In the genomic region with DNA sequence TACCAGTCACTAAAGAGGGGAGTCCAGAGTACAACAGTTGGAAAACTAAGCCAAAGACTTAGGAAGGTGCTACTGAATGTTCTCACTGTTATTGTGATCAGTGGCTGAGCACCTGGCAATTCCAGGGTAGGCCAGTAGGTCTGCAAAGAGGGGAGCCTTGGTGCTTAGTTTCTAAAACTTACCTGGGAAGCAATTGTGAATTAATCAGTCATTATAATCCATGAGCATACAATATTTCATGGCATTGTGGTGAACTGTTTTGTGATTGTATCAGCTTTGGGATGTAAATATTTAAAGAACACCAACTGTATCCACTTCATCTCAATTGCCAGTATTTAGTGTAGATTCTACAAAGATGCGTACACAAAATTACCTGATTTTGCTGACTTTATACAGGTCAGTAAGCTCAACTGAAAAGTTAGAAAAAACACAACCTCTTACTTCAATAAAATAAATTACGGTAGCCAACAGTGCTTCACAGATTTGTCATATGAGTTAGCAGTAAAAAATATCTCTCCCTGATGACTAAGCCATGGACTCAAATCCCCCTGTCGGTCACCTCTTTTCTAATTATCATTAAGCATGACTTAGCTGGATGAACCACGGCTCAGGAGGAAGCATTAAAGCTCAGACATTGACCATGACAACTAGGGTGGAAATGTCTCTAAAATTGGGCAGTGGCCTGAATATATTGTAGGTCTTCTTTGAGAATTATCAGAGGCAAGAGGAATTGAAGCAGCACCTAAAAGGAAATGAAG, we compare ENCODE assay signal across 13 cellular contexts. TPM values are rescaled to one million over a fixed set of nuclear protein-coding genes. Genes with fewer than 3 reads are reported as not detected.
DNase-seq lines count a peak whose midpoint lies in the region; ATAC-seq lines count a peak whose summit lies in the region.
"Had no signal": no experiment of that assay in that cellular context is flagged by ENCODE, and none has a peak within 500 bp of the region (broad histone marks: within the 10 kb centered on the region; RNA-seq: fewer than 3 reads in every experiment).

No MANE protein-coding gene starts in this region.

- ATAC-seq in T-helper 17 cell (no peak), HG03378 (IDR thresholded peaks at IDR 0.05; ENCODE audit: unreplicated experiment) (no peak), GM19351 (IDR thresholded peaks at IDR 0.05; ENCODE audit: unreplicated experiment) (no peak)
- ATAC-seq in naive thymus-derived CD8-positive, alpha-beta T cell, result no peak
- ATAC-seq: body of pancreas, left cardiac atrium had no signal

- H3K36me3 ChIP-seq in GM23248 (ENCODE audit: low read depth), result no peaks in the 10 kb centered on the region

- H3K27ac Mint-ChIP-seq in T-helper 17 cell, result peak overlapping the region; percentile 95
- H3K27ac Mint-ChIP-seq in naive thymus-derived CD8-positive, alpha-beta T cell, result peak overlapping the region in 9 of 10 donors; percentile 7 to 94 (median 52)
- H3K27ac Mint-ChIP-seq: nephron progenitor cell had no signal

- H3K79me2 ChIP-seq in GM23248 (ENCODE audit: insufficient read depth), result no peaks in the 10 kb centered on the region

- peaks cover 40% of the 10 kb centered on the region for H3K4me1 Mint-ChIP-seq in T-helper 17 cell
- peaks cover 46 to 93% (median 87%) of the 10 kb centered on the region in 4 donors for H3K4me1 Mint-ChIP-seq in naive thymus-derived CD8-positive, alpha-beta T cell

- H3K9me2 ChIP-seq in GM23248 (ENCODE audit: insufficient read depth), result no peaks in the 10 kb centered on the region

- H3K27ac ChIP-seq in GM23248, result no peak overlapping the region
- H3K27ac ChIP-seq: body of pancreas had no signal

- H3K4me2 ChIP-seq in GM23248 (ENCODE audit: unreplicated experiment), result no peak overlapping the region

- no peaks in the 10 kb centered on the region for H3K27me3 Mint-ChIP-seq in T-helper 17 cell
- no peaks in the 10 kb centered on the region for H3K27me3 Mint-ChIP-seq in naive thymus-derived CD8-positive, alpha-beta T cell

- H2AFZ ChIP-seq in GM23248, result no peak overlapping the region

- peaks cover 31% of the 10 kb centered on the region for H3K27me3 ChIP-seq in GM23248 (replicated peaks; ENCODE audit: insufficient read depth)
- H3K27me3 ChIP-seq: body of pancreas had no signal

- peak; percentile 7 for DNase-seq in DMS53 treated with DMSO at 0.1 percent for 48 hours (lab: John Stamatoyannopoulos, UW; ENCODE audit: unreplicated experiment)
- peak; percentile 24 for DNase-seq in GM23248
- DNase-seq in T-helper 17 cell, result no peak
- DNase-seq in naive thymus-derived CD8-positive, alpha-beta T cell, result no peak
- DNase-seq in DMS 273 (lab: John Stamatoyannopoulos, UW; ENCODE audit: unreplicated experiment), result no peak
- DNase-seq: activated CD4-positive, alpha-beta T cell treated with anti-CD3 and anti-CD28 coated beads for 1 hour; body of pancreas; left cardiac atrium; NCI-H1092 treated with DMSO at 0.1 percent for 48 hours; NCI-H510A treated with DMSO at 0.1 percent for 48 hours; nephron progenitor cell had no signal

- no peaks in the 10 kb centered on the region for H4K20me1 ChIP-seq in GM23248 (ENCODE audit: insufficient read depth)

- POLR2A ChIA-PET in naive thymus-derived CD8-positive, alpha-beta T cell (lab: Charles Lee), result interaction anchor here (1.0 to 12.0 kb wide), 2 partner anchors 14 to 29 kb away, joined by 3 to 124 read pairs; partner anchors contain the start of genes SORL1 and SORL1-AS1

- H3K4me3 Mint-ChIP-seq in T-helper 17 cell, result no peak overlapping the region
- peak overlapping the region in 3 of 10 donors; percentile 16 to 54 (median 36) for H3K4me3 Mint-ChIP-seq in naive thymus-derived CD8-positive, alpha-beta T cell
- H3K4me3 Mint-ChIP-seq: nephron progenitor cell had no signal

- no peak overlapping the region for H3K9ac ChIP-seq in GM23248

- no peaks in the 10 kb centered on the region for H3F3A ChIP-seq in GM23248 (ENCODE audit: insufficient read depth)

- no peaks in the 10 kb centered on the region for H3K36me3 Mint-ChIP-seq in T-helper 17 cell (ENCODE audit: low read depth)
- peaks cover 0 to 5% (median 3%) of the 10 kb centered on the region in 3 donors for H3K36me3 Mint-ChIP-seq in naive thymus-derived CD8-positive, alpha-beta T cell

- H3K4me1 ChIP-seq in GM23248 (ENCODE audit: insufficient read depth), result peaks cover 8% of the 10 kb centered on the region; the same call in 1 of the 2 replicates

- H3K9me3 ChIP-seq in GM23248 (ENCODE audit: low read depth) (no peaks in the 10 kb centered on the region), T-helper 17 cell (ENCODE audit: control insufficient read depth, low read length, poor library complexity, severe bottlenecking) (no peaks in the 10 kb centered on the region)
- H3K9me3 ChIP-seq: body of pancreas had no signal

- no peak overlapping the region for H3K4me3 ChIP-seq in GM23248
- H3K4me3 ChIP-seq: body of pancreas had no signal

- in situ Hi-C loops in GM23248 (cut with MboI), result no loop called here

- peaks cover 0 to 3% (median 0%) of the 10 kb centered on the region in 9 donors for H3K9me3 Mint-ChIP-seq in naive thymus-derived CD8-positive, alpha-beta T cell

- WGBS in GM23248 (ENCODE audit: low coverage in 1 of 2, low lambda C conversion rate in 2 of 2, missing lambda C conversion rate in 2 of 2), 2 experiments, result 29% methylated on average over 4 of the region's 4 CpGs

RNA-seq across cellular contexts. Expression of gene SORL1, which starts 30.8 kb away (rescaled TPM):
- 0.54 and 0.76 TPM in 2 replicates for total RNA-seq in GM23248 (2014; rRNA removed; shearing (Covaris generic))
- 0.26 and 0.30 TPM in 2 replicates for polyA plus RNA-seq in GM23248 (2016; fragmentation: Nextera tagmentation; extraction: Ambion mirVana)
- total RNA-seq in T-helper 17 cell, result 100 to 1,000 TPM; 273 to 331 TPM
- 100 to 1,000 TPM; 414 to 419 TPM for total RNA-seq in naive thymus-derived CD8-positive, alpha-beta T cell
- 100 to 1,000 TPM; 157 to 230 (median 158) TPM for polyA plus RNA-seq in naive thymus-derived CD8-positive, alpha-beta T cell

Comparison
In these comparisons a context has a peak if more than half of its experiments do, and no peak if none do; other contexts are left out.
1. DNase-seq: peak in DMS53 treated with DMSO at 0.1 percent for 48 hours (single experiment) and GM23248 (single experiment); none in T-helper 17 cell (0 of 3), naive thymus-derived CD8-positive, alpha-beta T cell (0 of 10) and DMS 273 (single experiment).
2. RNA of gene SORL1, which starts 30.8 kb away (total RNA-seq): 414 to 419 TPM in naive thymus-derived CD8-positive, alpha-beta T cell and 273 to 331 TPM in T-helper 17 cell; 0.54 to 0.76 TPM in GM23248; every median in the first group is over 100 times any median in the second.